Comparison of ENCODE assay signal across 13 cellular contexts in genomic region chr12:94643585-94643984, GRCh38. TPM values are rescaled to one million over a fixed set of nuclear protein-coding genes. Genes with fewer than 3 reads are reported as not detected.
A peak's percentile ranks its signal among the peaks of the same experiment; 100 is the strongest.
DNase-seq lines count a peak whose midpoint lies in the region; ATAC-seq and TF ChIP-seq lines count a peak whose summit lies in the region.
"Had no signal": no experiment of that assay in that cellular context is flagged by ENCODE, and none has a peak within 500 bp of the region (broad histone marks: within the 10 kb centered on the region; RNA-seq: fewer than 3 reads in every experiment).

No MANE protein-coding gene starts in this region.

- no peak overlapping the region for H2AK5ac ChIP-seq in trophoblast cell (ENCODE audit: low read length)

- H3K27me3 ChIP-seq in naive thymus-derived CD4-positive, alpha-beta T cell (ENCODE audit: control insufficient read depth in 2 of 2, insufficient read depth in 2 of 2, low read length in 2 of 2), result peaks cover 3 to 11% of the 10 kb centered on the region in 2 donors
- no peaks in the 10 kb centered on the region for H3K27me3 ChIP-seq in trophoblast cell (ENCODE audit: insufficient read depth, low read length)

- H3K4ac ChIP-seq in trophoblast cell (ENCODE audit: low read depth, low read length), result no peak overlapping the region

- POLR2A ChIA-PET in naive thymus-derived CD4-positive, alpha-beta T cell (lab: Charles Lee), result no interaction called here

- H3K36me3 ChIP-seq in naive thymus-derived CD4-positive, alpha-beta T cell (ENCODE audit: control insufficient read depth in 2 of 3, insufficient read depth in 3 of 3, low read length in 3 of 3), result no peaks in the 10 kb centered on the region
- no peaks in the 10 kb centered on the region for H3K36me3 ChIP-seq in trophoblast cell (ENCODE audit: control insufficient read depth in 1 of 2, insufficient read depth in 2 of 2, low read length in 2 of 2)

- no peaks in the 10 kb centered on the region for H3K79me1 ChIP-seq in trophoblast cell (ENCODE audit: low read length)

- TF ChIP-seq POLR2A in NB4 (IDR thresholded peaks at IDR 0.05; ENCODE audit: extremely low read depth, insufficient read length), result no peak

- H2BK12ac ChIP-seq in trophoblast cell (ENCODE audit: low read length), result no peak overlapping the region

- no peak overlapping the region for H3K14ac ChIP-seq in trophoblast cell (ENCODE audit: low read length)

- TF ChIP-seq CTCF in CD14-positive monocyte (IDR thresholded peaks at IDR 0.05) (no peak), NB4 (IDR thresholded peaks at IDR 0.05; ENCODE audit: low read depth, low read length) (no peak)

- no peaks in the 10 kb centered on the region for H3K79me2 ChIP-seq in trophoblast cell (ENCODE audit: control insufficient read depth, insufficient read depth, low read length, poor library complexity)

- peaks cover 0 to 5% (median under 1%) of the 10 kb centered on the region in 7 donors for H3K9me3 Mint-ChIP-seq in CD14-positive monocyte
- no peaks in the 10 kb centered on the region for H3K9me3 Mint-ChIP-seq in effector memory CD8-positive, alpha-beta T cell
- H3K9me3 Mint-ChIP-seq in naive thymus-derived CD4-positive, alpha-beta T cell, result peaks cover 0 to 4% (median 0%) of the 10 kb centered on the region in 11 donors
- H3K9me3 Mint-ChIP-seq: CD4-positive, CD25-positive, alpha-beta regulatory T cell had no signal

- H4K8ac ChIP-seq in trophoblast cell (ENCODE audit: low read depth, low read length), result no peak overlapping the region

- H3K4me1 Mint-ChIP-seq in CD14-positive monocyte, result peaks cover 70% of the 10 kb centered on the region
- peaks cover 27 to 50% of the 10 kb centered on the region in 2 donors for H3K4me1 Mint-ChIP-seq in effector memory CD8-positive, alpha-beta T cell (ENCODE audit: low read depth in 2 of 2)
- H3K4me1 Mint-ChIP-seq in naive thymus-derived CD4-positive, alpha-beta T cell, result peaks cover 14 to 36% (median 15%) of the 10 kb centered on the region in 7 donors

- H3K27ac ChIP-seq in naive thymus-derived CD4-positive, alpha-beta T cell (ENCODE audit: low read depth, low read length), result no peak overlapping the region
- no peak overlapping the region for H3K27ac ChIP-seq in trophoblast cell (ENCODE audit: low read depth, low read length)

- H4K12ac ChIP-seq in trophoblast cell (ENCODE audit: low read depth, low read length), result no peak overlapping the region

- CTCF ChIA-PET in naive thymus-derived CD4-positive, alpha-beta T cell (lab: Charles Lee), result no interaction called here

- intact Hi-C loops in CD14-positive monocyte (cut with micrococcal nuclease), result loop anchor here (5.0 to 10.0 kb wide), 4 partner anchors 34 to 469 kb away; no protein-coding TSS in a partner anchor
- intact Hi-C loops in naive thymus-derived CD4-positive, alpha-beta T cell (cut with micrococcal nuclease), result loop anchor here in 1 of 2 donors (5.0 to 10.0 kb wide), 2 partner anchors 41 to 499 kb away; partner anchors contain the start of gene PLXNC1

- no peak overlapping the region for H3K4me2 ChIP-seq in trophoblast cell (ENCODE audit: low read length)

- peaks cover 11 to 40% of the 10 kb centered on the region in 2 donors for H3K36me3 Mint-ChIP-seq in CD14-positive monocyte
- H3K36me3 Mint-ChIP-seq in effector memory CD8-positive, alpha-beta T cell (ENCODE audit: insufficient read depth), result peaks cover 3% of the 10 kb centered on the region
- peaks cover 0 to 2% (median 0%) of the 10 kb centered on the region in 5 donors for H3K36me3 Mint-ChIP-seq in naive thymus-derived CD4-positive, alpha-beta T cell
- H3K36me3 Mint-ChIP-seq: CD4-positive, CD25-positive, alpha-beta regulatory T cell had no signal

- peak overlapping the region; percentile 97 to 100 (median 97) for H3K27ac Mint-ChIP-seq in CD14-positive monocyte
- H3K27ac Mint-ChIP-seq in effector memory CD8-positive, alpha-beta T cell, result peak overlapping the region; percentile 16 to 49
- no peak overlapping the region for H3K27ac Mint-ChIP-seq in naive thymus-derived CD4-positive, alpha-beta T cell
- H3K27ac Mint-ChIP-seq: CD4-positive, CD25-positive, alpha-beta regulatory T cell had no signal

- peaks cover 24 to 34% (median 30%) of the 10 kb centered on the region in 3 donors for H3K27me3 Mint-ChIP-seq in CD14-positive monocyte (ENCODE audit: low read depth in 3 of 3)
- peaks cover 0 to under 1% of the 10 kb centered on the region in 2 donors for H3K27me3 Mint-ChIP-seq in effector memory CD8-positive, alpha-beta T cell
- H3K27me3 Mint-ChIP-seq in naive thymus-derived CD4-positive, alpha-beta T cell, result peaks cover 19 to 85% (median 33%) of the 10 kb centered on the region in 5 donors

- H3K4me3 Mint-ChIP-seq in CD14-positive monocyte, result peak overlapping the region; percentile 73 to 89
- H3K4me3 Mint-ChIP-seq in effector memory CD8-positive, alpha-beta T cell, result peak overlapping the region; percentile 58 to 61
- H3K4me3 Mint-ChIP-seq in naive thymus-derived CD4-positive, alpha-beta T cell, result peak overlapping the region in 1 of 10 donors; percentile 17
- H3K4me3 Mint-ChIP-seq: CD4-positive, CD25-positive, alpha-beta regulatory T cell had no signal

- no peak overlapping the region for H4K91ac ChIP-seq in trophoblast cell (ENCODE audit: low read depth, low read length)

- H2BK120ac ChIP-seq in trophoblast cell (ENCODE audit: insufficient read depth, low read length, poor library complexity), result no peak overlapping the region

- no peak overlapping the region for H3K18ac ChIP-seq in trophoblast cell (ENCODE audit: low read length)

- H3K9ac ChIP-seq in trophoblast cell (ENCODE audit: low read length), result no peak overlapping the region

- H3K9me3 ChIP-seq in naive thymus-derived CD4-positive, alpha-beta T cell (ENCODE audit: control insufficient read depth in 2 of 3, low read length in 3 of 3), result no peaks in the 10 kb centered on the region
- H3K9me3 ChIP-seq in trophoblast cell (ENCODE audit: insufficient read depth, low read depth, low read length), result no peaks in the 10 kb centered on the region

- no peak overlapping the region for H3K23ac ChIP-seq in trophoblast cell (ENCODE audit: low read length)

- H2BK5ac ChIP-seq in trophoblast cell (ENCODE audit: low read depth, low read length, poor library complexity), result no peak overlapping the region

- no peak overlapping the region for H3K4me3 ChIP-seq in NB4 (ENCODE audit: low read depth, low read length)
- no peak overlapping the region for H3K4me3 ChIP-seq in naive thymus-derived CD4-positive, alpha-beta T cell (ENCODE audit: low read length)
- H3K4me3 ChIP-seq in trophoblast cell (ENCODE audit: low read depth, low read length), result no peak overlapping the region

- WGBS in trophoblast cell (ENCODE audit: extremely low coverage, insufficient coverage, insufficient read length), result no CpG with 5 or more reads among the region's 3 CpGs

- no peaks in the 10 kb centered on the region for H3K4me1 ChIP-seq in naive thymus-derived CD4-positive, alpha-beta T cell (ENCODE audit: control insufficient read depth in 2 of 2, insufficient read depth in 2 of 2, low read length in 2 of 2)
- peaks cover 0 to 5% of the 10 kb centered on the region in 2 experiments for H3K4me1 ChIP-seq in trophoblast cell (ENCODE audit: control insufficient read depth in 1 of 2, insufficient read depth in 2 of 2, low read length in 2 of 2)

- peak; percentile 71 for DNase-seq in CD14-positive monocyte (ENCODE audit: low spot score)
- DNase-seq in NB4 (ENCODE audit: low read depth), result peak; percentile 45
- no peak for DNase-seq in effector memory CD8-positive, alpha-beta T cell
- no peak for DNase-seq in naive thymus-derived CD4-positive, alpha-beta T cell
- DNase-seq in trophoblast cell, result no peak
- no peak for DNase-seq in stimulated activated CD4-positive, alpha-beta T cell treated with anti-CD3 and anti-CD28 coated beads, Interleukin-2, amount 100 ng/mL, for 48 hours
- DNase-seq: activated CD4-positive, alpha-beta T cell treated with anti-CD3 and anti-CD28 coated beads for 1 hour; GDM1; NCI-H1105; NCI-H524 had no signal

- peak; percentile 26 for ATAC-seq in effector memory CD8-positive, alpha-beta T cell (replicated peaks)
- peak; percentile 35 for ATAC-seq in naive thymus-derived CD4-positive, alpha-beta T cell
- ATAC-seq in GM18873 (IDR thresholded peaks at IDR 0.05; ENCODE audit: low FRiP score, unreplicated experiment) (no peak), GM21526 (IDR thresholded peaks at IDR 0.05; ENCODE audit: low FRiP score, unreplicated experiment) (no peak)

- H2AFZ ChIP-seq in trophoblast cell (ENCODE audit: insufficient read depth, low read length, poor library complexity), result no peak overlapping the region

RNA-seq across cellular contexts. Expression of gene TMCC3, which starts 6.8 kb away (rescaled TPM):
- polyA plus RNA-seq in CD14-positive monocyte, result 10 to 100 TPM in 1 of 2 donors, 1 to 10 TPM in 1; 7.1 to 14.7 TPM
- 1 to 10 TPM in 2 of 5 experiments, under 1 TPM in 3; 0.08 to 9.7 (median 0.10) TPM for total RNA-seq in naive thymus-derived CD4-positive, alpha-beta T cell
- not detected for polyA plus RNA-seq in naive thymus-derived CD4-positive, alpha-beta T cell
- polyA plus RNA-seq in trophoblast cell (2013), result 12.1 and 15.6 TPM in 2 replicates

Comparison
In these comparisons a context has a peak if more than half of its experiments do, and no peak if none do; other contexts are left out.
1. DNase-seq: peak in CD14-positive monocyte (single experiment) and NB4 (single experiment); none in effector memory CD8-positive, alpha-beta T cell (0 of 3), naive thymus-derived CD4-positive, alpha-beta T cell (0 of 9), trophoblast cell (0 of 2) and stimulated activated CD4-positive, alpha-beta T cell treated with anti-CD3 and anti-CD28 coated beads, Interleukin-2, amount 100 ng/mL, for 48 hours (0 of 2).
2. H3K27ac Mint-ChIP-seq: peak in CD14-positive monocyte (7 of 7) and effector memory CD8-positive, alpha-beta T cell (2 of 2); none in naive thymus-derived CD4-positive, alpha-beta T cell (0 of 9).
3. ATAC-seq: peak in effector memory CD8-positive, alpha-beta T cell (single experiment) and naive thymus-derived CD4-positive, alpha-beta T cell (single experiment); none in GM18873 (single experiment) and GM21526 (single experiment).
4. RNA of gene TMCC3, which starts 6.8 kb away (polyA plus RNA-seq): 7.1 to 14.7 TPM in CD14-positive monocyte; not detected in naive thymus-derived CD4-positive, alpha-beta T cell; every median in the first group is over 4 times any median in the second.